In the genomic region with DNA sequence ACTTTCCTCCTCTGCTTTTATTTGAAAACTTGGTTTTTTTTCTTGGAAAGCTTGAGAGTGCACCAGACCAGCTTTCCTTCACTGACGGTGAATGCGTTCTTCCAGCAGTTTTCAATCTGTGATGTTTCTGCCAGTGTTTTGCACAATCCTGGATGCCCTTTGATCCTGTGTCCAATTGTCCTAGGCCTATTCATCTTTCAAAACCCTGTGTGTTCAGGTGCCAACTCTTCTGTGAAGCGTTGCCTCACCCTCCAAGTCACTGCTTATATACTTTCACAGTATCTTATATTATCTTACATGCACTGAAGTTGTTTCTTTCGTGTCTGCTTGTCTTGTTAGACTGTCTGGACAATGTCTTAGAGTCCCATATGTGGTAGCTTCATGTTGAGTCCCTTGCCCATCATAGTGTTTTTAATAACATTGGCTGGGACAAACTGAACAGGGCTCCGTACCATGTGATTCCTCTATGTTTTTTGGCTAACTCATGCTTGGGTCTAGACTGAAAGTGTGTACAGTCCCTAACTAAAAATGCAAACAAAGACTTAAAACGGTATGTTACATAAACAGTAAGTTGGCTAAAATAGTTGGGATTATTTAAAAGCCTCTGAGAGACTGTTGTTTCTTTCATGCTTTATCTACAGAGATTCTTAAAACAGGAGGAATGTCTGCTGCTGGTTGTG, we compare ENCODE assay signal across 8 cellular contexts. TPM values are rescaled to one million over a fixed set of nuclear protein-coding genes. Genes with fewer than 3 reads are reported as not detected.
DNase-seq lines count a peak whose midpoint lies in the region; ATAC-seq and TF ChIP-seq lines count a peak whose summit lies in the region.

No MANE protein-coding gene starts in this region.

- ATAC-seq in GM21619 (IDR thresholded peaks at IDR 0.05; ENCODE audit: unreplicated experiment) = no peak

- H3K27ac ChIP-seq in A673 (ENCODE audit: low read depth, low read length, poor library complexity, severe bottlenecking) (peak overlapping the region; percentile 92), muscle layer of duodenum (ENCODE audit: low read length) (peak overlapping the region; percentile 85)

- no TSS peak for BruUV-seq in A673 (replicated peaks; lab: Mats Ljungman, UMichigan)

- TF ChIP-seq CTCF in A673 (conservative IDR thresholded peaks at IDR 0.05; ENCODE audit: low read depth, low read length) (no peak), epithelial cell of esophagus (IDR thresholded peaks at IDR 0.05; ENCODE audit: insufficient read depth, low read depth, low read length, missing control alignments) (no peak)

- intact Hi-C loops in A673 (cut with micrococcal nuclease; ENCODE audit: unreplicated experiment) = loop anchor here (5.0 to 10.0 kb wide), 2 partner anchors 138 to 341 kb away; partner anchors contain the start of gene HDDC2

- H3K27me3 ChIP-seq in A673 (replicated peaks; ENCODE audit: insufficient read depth, low read depth, low read length, poor library complexity) = no peaks in the 10 kb centered on the region
- no peaks in the 10 kb centered on the region for H3K27me3 ChIP-seq in muscle layer of duodenum (ENCODE audit: low read depth, low read length)

- H3K4me3 ChIP-seq in A673 (ENCODE audit: low read depth, low read length, poor library complexity, severe bottlenecking) = peak overlapping the region; percentile 83
- peak overlapping the region; percentile 80 for H3K4me3 ChIP-seq in epithelial cell of esophagus (ENCODE audit: low read length)
- H3K4me3 ChIP-seq in muscle layer of duodenum (ENCODE audit: low read depth in 1 of 2, low read length in 2 of 2) = peak overlapping the region; percentile 71 to 90

- CTCF ChIA-PET in A673 (lab: Charles Lee) = no interaction called here

- DNase-seq in A673 (ENCODE audit: low spot score) (no peak), M059J (ENCODE audit: low read depth) (peak; percentile 59), epithelial cell of esophagus (ENCODE audit: low read depth) (peak; percentile 28), H4 (ENCODE audit: low spot score) (no peak)
- DNase-seq in activated CD8-positive, alpha-beta memory T cell treated with anti-CD3 and anti-CD28 coated beads for 24 hours = no peak
- DNase-seq in activated CD4-positive, alpha-beta T cell treated with anti-CD3 and anti-CD28 coated beads for 1 hour = no peak

- POLR2A ChIA-PET in A673 (lab: Charles Lee; ENCODE audit: low non-redundant PET) = no interaction called here

- H3K9me3 ChIP-seq in A673 (ENCODE audit: low read depth, low read length, poor library complexity, severe bottlenecking) (no peaks in the 10 kb centered on the region), muscle layer of duodenum (ENCODE audit: control insufficient read depth in 1 of 2, low read length in 2 of 2) (no peaks in the 10 kb centered on the region)

- H3K4me1 ChIP-seq in A673 (ENCODE audit: insufficient read depth, low read length, poor library complexity, severe bottlenecking) (peaks cover 54% of the 10 kb centered on the region), muscle layer of duodenum (ENCODE audit: control insufficient read depth in 1 of 2, insufficient read depth in 2 of 2, low read length in 2 of 2) (peaks cover 0 to 17% of the 10 kb centered on the region in 2 donors)

- no peaks in the 10 kb centered on the region for H3K36me3 ChIP-seq in A673 (ENCODE audit: insufficient read depth, low read length, poor library complexity, severe bottlenecking)
- peaks cover 0 to 14% of the 10 kb centered on the region in 2 donors for H3K36me3 ChIP-seq in muscle layer of duodenum (ENCODE audit: control insufficient read depth in 1 of 2, insufficient read depth in 2 of 2, low read length in 2 of 2)

RNA-seq across cellular contexts. Expression of gene RNF217, which starts 2.0 kb away (rescaled TPM):
- total RNA-seq in A673 (2021) = 18.9 and 20.6 TPM in 2 replicates
- total RNA-seq in M059J (2014; rRNA removed; shearing (Covaris generic)) = 10.6 and 12.0 TPM in 2 replicates
- total RNA-seq in H4 (2014; rRNA removed; shearing (Covaris generic)) = 3.8 and 7.0 TPM in 2 replicates

Comparison
In these comparisons a context has a peak if more than half of its experiments do, and no peak if none do; other contexts are left out.
1. DNase-seq: peak in M059J (single experiment) and epithelial cell of esophagus (single experiment); none in A673 (single experiment), activated CD8-positive, alpha-beta memory T cell treated with anti-CD3 and anti-CD28 coated beads for 24 hours (single experiment), activated CD4-positive, alpha-beta T cell treated with anti-CD3 and anti-CD28 coated beads for 1 hour (single experiment) and H4 (single experiment).
2. Peak in every context shown above with its lines, with median percentiles within 50 percentile points of each other: H3K4me3 ChIP-seq.